ENCODE assay signal across 28 cellular contexts in genomic region chr5:79934681-79935080, GRCh38.
"Had no signal": no experiment of that assay in that cellular context is flagged by ENCODE, and none has a peak within 500 bp of the region (broad histone marks: within the 10 kb centered on the region; RNA-seq: fewer than 3 reads in every experiment).

No MANE protein-coding gene starts in this region.

- H3K27me3 Mint-ChIP-seq: progenitor cell of endocrine pancreas; stimulated activated naive B cell treated with anti-CD40 and anti-IgM and Interleukin-4, amounts not matched to agents 10 μg/mL and 1 μg/mL and 100 μg/mL, for 72 hours; stimulated activated naive CD8-positive, alpha-beta T cell treated with anti-CD3 and anti-CD28 coated beads, Interleukin-15, Interleukin-2, amounts not matched to agents 100 ng/mL and 50 ng/mL, for 24 hours had no signal

- H3K27ac Mint-ChIP-seq: natural killer cell; nephron progenitor cell; progenitor cell of endocrine pancreas; stimulated activated effector memory CD8-positive, alpha-beta T cell treated with anti-CD3 and anti-CD28 coated beads, Interleukin-12 subunit alpha, Interleukin-12 subunit beta, amount 100 ng/mL, for 72 hours; stimulated activated naive B cell treated with anti-CD40 and anti-IgM and Interleukin-4, amounts not matched to agents 10 μg/mL and 1 μg/mL and 100 μg/mL, for 72 hours; stimulated activated naive CD8-positive, alpha-beta T cell treated with anti-CD3 and anti-CD28 coated beads, Interleukin-15, Interleukin-2, amounts not matched to agents 100 ng/mL and 50 ng/mL, for 24 hours had no signal

- H3K36me3 Mint-ChIP-seq: natural killer cell; stimulated activated effector memory CD8-positive, alpha-beta T cell treated with anti-CD3 and anti-CD28 coated beads, Interleukin-12 subunit alpha, Interleukin-12 subunit beta, amount 100 ng/mL, for 72 hours; stimulated activated naive B cell treated with anti-CD40 and anti-IgM and Interleukin-4, amounts not matched to agents 10 μg/mL and 1 μg/mL and 100 μg/mL, for 72 hours had no signal

- H3K9me3 ChIP-seq: ovary, psoas muscle, right lobe of liver, sigmoid colon, stomach, thoracic aorta, thyroid gland, tibial nerve, upper lobe of left lung, vagina had no signal

- H3K4me1 ChIP-seq: parathyroid adenoma, psoas muscle, right lobe of liver, stomach, upper lobe of left lung, vagina had no signal

- DNase-seq: natural killer cell; nephron progenitor cell; occipital lobe; ovary; posterior cingulate gyrus; psoas muscle; right cardiac atrium; right lobe of liver; sigmoid colon; small intestine; stimulated activated CD4-positive, alpha-beta T cell treated with anti-CD3 and anti-CD28 coated beads, Interleukin-15, amount 100 ng/mL, for 24 hours; stimulated activated CD4-positive, alpha-beta T cell treated with anti-CD3 and anti-CD28 coated beads, Interleukin-2, amount 100 ng/mL, for 24 hours; stimulated activated CD4-positive, alpha-beta T cell treated with anti-CD3 and anti-CD28 coated beads, Interleukin-2, amount 100 ng/mL, for 48 hours; stimulated activated CD4-positive, alpha-beta T cell treated with anti-CD3 and anti-CD28 coated beads, Interleukin-4, amount 100 ng/mL, for 24 hours; stimulated activated naive B cell treated with anti-CD40 and anti-IgM and Interleukin-4, amounts not matched to agents 10 μg/mL and 1 μg/mL and 100 μg/mL, for 72 hours; stimulated activated naive CD4-positive, alpha-beta T cell treated with Interleukin-2 at 50 U/mL for 16 hours; stomach; thyroid gland; trophoblast cell; upper lobe of left lung had no signal

- H3K9me3 Mint-ChIP-seq: natural killer cell; nephron progenitor cell; neural crest cell; stimulated activated effector memory CD8-positive, alpha-beta T cell treated with anti-CD3 and anti-CD28 coated beads, Interleukin-12 subunit alpha, Interleukin-12 subunit beta, amount 100 ng/mL, for 72 hours; stimulated activated naive B cell treated with anti-CD40 and anti-IgM and Interleukin-4, amounts not matched to agents 10 μg/mL and 1 μg/mL and 100 μg/mL, for 72 hours; stimulated activated naive CD8-positive, alpha-beta T cell treated with anti-CD3 and anti-CD28 coated beads, Interleukin-15, Interleukin-2, amounts not matched to agents 100 ng/mL and 50 ng/mL, for 24 hours had no signal

- H3K4me3 ChIP-seq: ovary, psoas muscle, right lobe of liver, sigmoid colon, stomach, thoracic aorta, thyroid gland, tibial nerve, upper lobe of left lung, vagina had no signal

- ATAC-seq: natural killer cell; psoas muscle; right cardiac atrium; right lobe of liver; stimulated activated effector memory CD8-positive, alpha-beta T cell treated with anti-CD3 and anti-CD28 coated beads, Interleukin-12 subunit alpha, Interleukin-12 subunit beta, amount 100 ng/mL, for 72 hours; stimulated activated naive B cell treated with anti-CD40 and anti-IgM and Interleukin-4, amounts not matched to agents 10 μg/mL and 1 μg/mL and 100 μg/mL, for 72 hours had no signal

- H3K9ac ChIP-seq: parathyroid adenoma had no signal

- H3K27me3 ChIP-seq: ovary, right lobe of liver, sigmoid colon, stomach, thyroid gland, tibial nerve, upper lobe of left lung, vagina had no signal

- H3K36me3 ChIP-seq: ovary, right lobe of liver, sigmoid colon, stomach, thoracic aorta, thyroid gland, tibial nerve, upper lobe of left lung, vagina had no signal

- H3K4me3 Mint-ChIP-seq: natural killer cell; nephron progenitor cell; neural crest cell; stimulated activated effector memory CD8-positive, alpha-beta T cell treated with anti-CD3 and anti-CD28 coated beads, Interleukin-12 subunit alpha, Interleukin-12 subunit beta, amount 100 ng/mL, for 72 hours; stimulated activated naive B cell treated with anti-CD40 and anti-IgM and Interleukin-4, amounts not matched to agents 10 μg/mL and 1 μg/mL and 100 μg/mL, for 72 hours; stimulated activated naive CD8-positive, alpha-beta T cell treated with anti-CD3 and anti-CD28 coated beads, Interleukin-15, Interleukin-2, amounts not matched to agents 100 ng/mL and 50 ng/mL, for 24 hours had no signal

- H3K4me1 Mint-ChIP-seq: natural killer cell; nephron progenitor cell; neural crest cell; stimulated activated naive B cell treated with anti-CD40 and anti-IgM and Interleukin-4, amounts not matched to agents 10 μg/mL and 1 μg/mL and 100 μg/mL, for 72 hours had no signal

- H3K27ac ChIP-seq: ovary, parathyroid adenoma, psoas muscle, right lobe of liver, stomach, thoracic aorta, tibial nerve, upper lobe of left lung, vagina had no signal

- H3K79me2 ChIP-seq: parathyroid adenoma had no signal

- H2AFZ ChIP-seq: parathyroid adenoma had no signal
